Comparison of ENCODE assay signal across 33 cellular contexts in genomic region chr17:35914354-35914753, GRCh38. TPM values are rescaled to one million over a fixed set of nuclear protein-coding genes. Genes with fewer than 3 reads are reported as not detected.
"Had no signal": no experiment of that assay in that cellular context is flagged by ENCODE, and none has a peak within 500 bp of the region (broad histone marks: within the 10 kb centered on the region; RNA-seq: fewer than 3 reads in every experiment).

No MANE protein-coding gene starts in this region.

- H3K9me3 ChIP-seq: esophagus muscularis mucosa, gastrocnemius medialis had no signal

- H3K27ac Mint-ChIP-seq: activated CD4-positive, alpha-beta memory T cell treated with anti-CD3 and anti-CD28 coated beads, Interleukin-2, amount 10 ng/mL, durations not matched to agents 7 days and 5 days; activated CD4-positive, alpha-beta T cell treated with anti-CD3 and anti-CD28 coated beads, Interleukin-2, amount 10 ng/mL, durations not matched to agents 7 days and 5 days; activated naive CD8-positive, alpha-beta T cell; activated T-cell treated with anti-CD3 and anti-CD28 coated beads, Interleukin-2, amount 50 U/mL, for 24 hours; activated T-cell treated with anti-CD3 and anti-CD28 coated beads, Interleukin-2, amount 50 U/mL, for 72 hours; dendritic cell treated with granulocyte-macrophage colony-stimulating factor and Interleukin-4, amounts not matched to agents 40 ng/mL and 50 ng/mL, for 4 days had no signal

- H3K9me3 Mint-ChIP-seq: activated CD4-positive, alpha-beta T cell treated with anti-CD3 and anti-CD28 coated beads, Interleukin-2, amount 10 ng/mL, durations not matched to agents 7 days and 5 days; activated T-cell treated with anti-CD3 and anti-CD28 coated beads, Interleukin-2, amount 50 U/mL, for 24 hours; activated T-cell treated with anti-CD3 and anti-CD28 coated beads, Interleukin-2, amount 50 U/mL, for 72 hours; central memory CD8-positive, alpha-beta T cell; dendritic cell treated with granulocyte-macrophage colony-stimulating factor and Interleukin-4, amounts not matched to agents 40 ng/mL and 50 ng/mL, for 4 days had no signal

- ATAC-seq: foreskin keratinocyte, gastrocnemius medialis had no signal

- DNase-seq: activated CD4-positive, alpha-beta memory T cell treated with anti-CD3 and anti-CD28 coated beads, Interleukin-2, amount 10 ng/mL, durations not matched to agents 7 days and 5 days; activated CD4-positive, alpha-beta T cell treated with anti-CD3 and anti-CD28 coated beads for 1 hour; activated CD4-positive, alpha-beta T cell treated with anti-CD3 and anti-CD28 coated beads for 4 hours; activated CD4-positive, alpha-beta T cell treated with anti-CD3 and anti-CD28 coated beads, Interleukin-2, amount 10 ng/mL, durations not matched to agents 7 days and 5 days; activated CD4-positive, alpha-beta T cell treated with anti-CD3 and anti-CD28 coated beads, Interleukin-2, amount 50 U/mL, for 4 hours; activated CD4-positive, CD25-positive, alpha-beta regulatory T cell; activated CD8-positive, alpha-beta memory T cell treated with anti-CD3 and anti-CD28 coated beads, Interleukin-2, amount 50 U/mL, for 48 hours; activated gamma-delta T cell treated with Interleukin-2 at 50 U/mL for 16 hours; activated naive CD4-positive, alpha-beta T cell treated with anti-CD3 and anti-CD28 coated beads, Interleukin-2, amount 50 U/mL, for 16 hours; activated naive CD4-positive, alpha-beta T cell treated with Interleukin-2 at 50 U/mL for 16 hours; activated T-cell treated with anti-CD3 and anti-CD28 coated beads for 4 hours; activated T-cell treated with anti-CD3 and anti-CD28 coated beads, Interleukin-2, amount 50 U/mL, for 24 hours; activated T-cell treated with anti-CD3 and anti-CD28 coated beads, Interleukin-2, amount 50 U/mL, for 72 hours; amniotic stem cell; anterior cingulate cortex; brain microvascular endothelial cell; dorsolateral prefrontal cortex; effector memory CD4-positive, alpha-beta T cell; erythroblast; foreskin keratinocyte; gastrocnemius medialis; glutamatergic neuron; T-helper 2 cell had no signal

- H3K4me3 ChIP-seq: coronary artery, dorsolateral prefrontal cortex, esophagus muscularis mucosa, gastrocnemius medialis had no signal

- H3K36me3 ChIP-seq: brain microvascular endothelial cell, esophagus muscularis mucosa, gastrocnemius medialis had no signal

- H3K27ac ChIP-seq: brain microvascular endothelial cell, coronary artery, dorsolateral prefrontal cortex, esophagus muscularis mucosa, foreskin keratinocyte, gastrocnemius medialis had no signal

- H3K4me3 Mint-ChIP-seq: activated CD4-positive, alpha-beta memory T cell treated with anti-CD3 and anti-CD28 coated beads, Interleukin-2, amount 10 ng/mL, durations not matched to agents 7 days and 5 days; activated CD4-positive, alpha-beta T cell treated with anti-CD3 and anti-CD28 coated beads, Interleukin-2, amount 10 ng/mL, durations not matched to agents 7 days and 5 days; activated naive CD8-positive, alpha-beta T cell; activated T-cell treated with anti-CD3 and anti-CD28 coated beads, Interleukin-2, amount 50 U/mL, for 24 hours; activated T-cell treated with anti-CD3 and anti-CD28 coated beads, Interleukin-2, amount 50 U/mL, for 72 hours; dendritic cell treated with granulocyte-macrophage colony-stimulating factor and Interleukin-4, amounts not matched to agents 40 ng/mL and 50 ng/mL, for 4 days had no signal

- H3K27me3 ChIP-seq: brain microvascular endothelial cell, esophagus muscularis mucosa, gastrocnemius medialis had no signal

- H3K27me3 Mint-ChIP-seq: activated CD4-positive, alpha-beta memory T cell treated with anti-CD3 and anti-CD28 coated beads, Interleukin-2, amount 10 ng/mL, durations not matched to agents 7 days and 5 days; activated CD4-positive, alpha-beta T cell treated with anti-CD3 and anti-CD28 coated beads, Interleukin-2, amount 10 ng/mL, durations not matched to agents 7 days and 5 days; activated naive CD8-positive, alpha-beta T cell; activated T-cell treated with anti-CD3 and anti-CD28 coated beads, Interleukin-2, amount 50 U/mL, for 24 hours; central memory CD8-positive, alpha-beta T cell; dendritic cell treated with granulocyte-macrophage colony-stimulating factor and Interleukin-4, amounts not matched to agents 40 ng/mL and 50 ng/mL, for 4 days had no signal

- H3K36me3 Mint-ChIP-seq: activated naive CD8-positive, alpha-beta T cell had no signal

- H3K4me1 ChIP-seq: esophagus muscularis mucosa, foreskin keratinocyte, gastrocnemius medialis had no signal

RNA-seq across cellular contexts. Expression of gene RDM1, which starts 16.2 kb away (rescaled TPM):
- total RNA-seq: astrocyte, bronchial epithelial cell, cardiac septum, esophagus muscularis mucosa, gastrocnemius medialis had no signal

RNA-seq across cellular contexts. Expression of gene LYZL6, which starts 29.2 kb away (rescaled TPM):
- total RNA-seq: activated CD4-positive, alpha-beta memory T cell treated with anti-CD3 and anti-CD28 coated beads, Interleukin-2, amount 10 ng/mL, durations not matched to agents 7 days and 5 days; activated CD4-positive, alpha-beta T cell treated with anti-CD3 and anti-CD28 coated beads, Interleukin-2, amount 10 ng/mL, durations not matched to agents 7 days and 5 days; activated T-cell treated with anti-CD3 and anti-CD28 coated beads, Interleukin-2, amount 50 U/mL, for 72 hours; astrocyte; bronchial epithelial cell; cardiac septum; cerebellum; dorsolateral prefrontal cortex; esophagus muscularis mucosa; foreskin keratinocyte; gastrocnemius medialis; T-helper 1 cell treated with Interleukin-12 subunit alpha and Interleukin-12 subunit beta and Interleukin-4 antibody, amounts not matched to agents 30 ng/mL and 1 ng/mL, for 36 hours had no signal

RNA-seq across cellular contexts. Expression of gene CCL5, which starts 34.2 kb away (rescaled TPM):
- total RNA-seq: bronchial epithelial cell, foreskin keratinocyte had no signal

RNA-seq across cellular contexts. Expression of gene HEATR9, which starts 45.7 kb away (rescaled TPM):
- total RNA-seq: astrocyte, bronchial epithelial cell, cardiac septum, cerebellum, foreskin keratinocyte, gastrocnemius medialis had no signal
